1 cellular context compared by ENCODE assay signal in the genomic region with DNA sequence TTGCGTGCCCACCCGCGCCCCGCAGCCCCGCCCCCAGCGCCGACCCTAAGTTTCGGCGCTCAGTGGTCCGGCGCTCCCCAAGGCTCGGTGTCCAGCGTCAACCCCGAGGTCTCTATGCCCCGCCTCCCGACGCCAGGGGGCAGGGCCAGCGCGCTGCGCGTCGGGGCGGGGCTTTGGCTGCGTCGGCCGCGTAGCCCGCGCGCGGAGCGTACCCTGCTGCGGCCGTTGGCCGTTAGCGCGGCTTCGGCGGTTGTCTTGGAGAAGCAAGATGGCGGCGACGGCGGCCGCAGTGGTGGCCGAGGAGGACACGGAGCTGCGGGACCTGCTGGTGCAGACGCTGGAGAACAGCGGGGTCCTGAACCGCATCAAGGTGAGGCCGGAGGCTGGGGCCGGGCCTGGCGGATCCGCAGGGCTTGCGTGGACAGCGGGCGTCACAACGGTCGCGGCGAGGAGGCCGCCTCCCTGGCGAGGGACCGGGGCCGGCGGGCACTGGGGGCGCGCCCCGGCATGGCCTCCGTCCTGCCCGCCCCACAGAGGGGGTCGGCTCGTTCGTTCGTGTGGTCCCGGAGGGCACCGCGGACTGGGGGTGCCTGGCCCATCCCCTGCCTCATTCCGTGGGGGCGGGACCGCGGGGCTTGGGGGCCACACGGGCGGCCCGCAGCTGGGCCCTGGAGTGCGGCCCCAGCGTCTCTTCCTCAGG.
TF ChIP-seq lines count a peak whose summit lies in the region.

A gene with protein sequence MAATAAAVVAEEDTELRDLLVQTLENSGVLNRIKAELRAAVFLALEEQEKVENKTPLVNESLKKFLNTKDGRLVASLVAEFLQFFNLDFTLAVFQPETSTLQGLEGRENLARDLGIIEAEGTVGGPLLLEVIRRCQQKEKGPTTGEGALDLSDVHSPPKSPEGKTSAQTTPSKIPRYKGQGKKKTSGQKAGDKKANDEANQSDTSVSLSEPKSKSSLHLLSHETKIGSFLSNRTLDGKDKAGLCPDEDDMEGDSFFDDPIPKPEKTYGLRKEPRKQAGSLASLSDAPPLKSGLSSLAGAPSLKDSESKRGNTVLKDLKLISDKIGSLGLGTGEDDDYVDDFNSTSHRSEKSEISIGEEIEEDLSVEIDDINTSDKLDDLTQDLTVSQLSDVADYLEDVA (plus strand): TSS at position 253 of the 700 bp plus-strand sequence. CDS start 16 bp downstream, at position 269.

TF ChIP-seq in H1, 55 proteins besides CTCF, POLR2A, EP300 and RAD21:
- TF ChIP-seq, protein P1, sequence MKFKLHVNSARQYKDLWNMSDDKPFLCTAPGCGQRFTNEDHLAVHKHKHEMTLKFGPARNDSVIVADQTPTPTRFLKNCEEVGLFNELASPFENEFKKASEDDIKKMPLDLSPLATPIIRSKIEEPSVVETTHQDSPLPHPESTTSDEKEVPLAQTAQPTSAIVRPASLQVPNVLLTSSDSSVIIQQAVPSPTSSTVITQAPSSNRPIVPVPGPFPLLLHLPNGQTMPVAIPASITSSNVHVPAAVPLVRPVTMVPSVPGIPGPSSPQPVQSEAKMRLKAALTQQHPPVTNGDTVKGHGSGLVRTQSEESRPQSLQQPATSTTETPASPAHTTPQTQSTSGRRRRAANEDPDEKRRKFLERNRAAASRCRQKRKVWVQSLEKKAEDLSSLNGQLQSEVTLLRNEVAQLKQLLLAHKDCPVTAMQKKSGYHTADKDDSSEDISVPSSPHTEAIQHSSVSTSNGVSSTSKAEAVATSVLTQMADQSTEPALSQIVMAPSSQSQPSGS (IDR thresholded peaks at IDR 0.05; ENCODE audit: low read length): no peak
- TF ChIP-seq TAF1 (IDR thresholded peaks at IDR 0.05; ENCODE audit: low read depth, low read length) (peak; percentile 88), CHD1 (IDR thresholded peaks at IDR 0.05; ENCODE audit: low read depth, low read length) (no peak), RFX5 (IDR thresholded peaks at IDR 0.05; ENCODE audit: borderline replicate concordance, low read depth, low read length) (no peak), SP4 (IDR thresholded peaks at IDR 0.05; ENCODE audit: low read length) (no peak; the same call in 1 of the 2 replicates), MAFK (IDR thresholded peaks at IDR 0.05; ENCODE audit: low read depth, low read length) (no peak), HDAC2 (IDR thresholded peaks at IDR 0.05; ENCODE audit: borderline replicate concordance in 1 of 2, low read depth in 2 of 2, low read length in 2 of 2) (peak in 1 of 2 experiments; percentile 87; a peak in 1 of 4 replicates), BRCA1 (IDR thresholded peaks at IDR 0.05; ENCODE audit: low read depth, low read length) (no peak), BCL11A (IDR thresholded peaks at IDR 0.05; ENCODE audit: low read depth in 2 of 2, low read length in 2 of 2) (no peak), JUND (IDR thresholded peaks at IDR 0.05; ENCODE audit: low read length) (no peak), SIN3A (conservative IDR thresholded peaks at IDR 0.05 in 1 of 2, IDR thresholded peaks at IDR 0.05 in 1 of 2; ENCODE audit: low read depth in 1 of 2, low read length in 2 of 2) (peak in 1 of 2 experiments; percentile 95; a peak in 2 of 4 replicates), CBX8 (IDR thresholded peaks at IDR 0.05; ENCODE audit: borderline replicate concordance, low read depth, low read length) (no peak), JUN (IDR thresholded peaks at IDR 0.05; ENCODE audit: low read depth, low read length) (no peak), CHD2 (IDR thresholded peaks at IDR 0.05; ENCODE audit: low read length) (no peak), ZNF274 (IDR thresholded peaks at IDR 0.05; ENCODE audit: borderline replicate concordance, extremely low read depth, low read length) (no peak), SP2 (IDR thresholded peaks at IDR 0.05; ENCODE audit: low read length) (no peak), FOSL1 (IDR thresholded peaks at IDR 0.05; ENCODE audit: insufficient read depth, low read depth, low read length) (peak; percentile 84; the same call in 1 of the 2 replicates), PHF8 (conservative IDR thresholded peaks at IDR 0.05; ENCODE audit: low read depth, low read length) (peak; percentile 95), TCF12 (IDR thresholded peaks at IDR 0.05; ENCODE audit: low read depth, low read length) (0 out of 2 replicates have a peak, but pooled peaks have one; percentile 46), KDM5A (IDR thresholded peaks at IDR 0.05; ENCODE audit: low read length) (peak; percentile 63), TEAD4 (IDR thresholded peaks at IDR 0.05; ENCODE audit: low read depth, low read length) (peak; percentile 72), RBBP5 (IDR thresholded peaks at IDR 0.05; ENCODE audit: borderline replicate concordance, low read depth, low read length) (peak; percentile 81; the same call in 1 of the 2 replicates), SRF (IDR thresholded peaks at IDR 0.05; ENCODE audit: low read depth, low read length) (0 out of 2 replicates have a peak, but pooled peaks have one; percentile 7), RXRA (IDR thresholded peaks at IDR 0.05; ENCODE audit: insufficient read depth, low read depth, low read length) (no peak), NANOG (IDR thresholded peaks at IDR 0.05; ENCODE audit: insufficient read depth, low read depth, low read length, poor library complexity, severe bottlenecking) (no peak), POLR2AphosphoS5 (IDR thresholded peaks at IDR 0.05; ENCODE audit: low read depth, low read length) (no peak), ASH2L (IDR thresholded peaks at IDR 0.05; ENCODE audit: low read length) (peak; percentile 91), SP1 (IDR thresholded peaks at IDR 0.05; ENCODE audit: low read depth, low read length) (0 out of 2 replicates have a peak, but pooled peaks have one; percentile 12), POU5F1 (IDR thresholded peaks at IDR 0.05; ENCODE audit: low read depth, low read length) (no peak), EZH2 (IDR thresholded peaks at IDR 0.05; ENCODE audit: low read depth, low read length, severe bottlenecking) (no peak), GTF2F1 (IDR thresholded peaks at IDR 0.05; ENCODE audit: borderline replicate concordance, low read depth, low read length) (no peak), EGR1 (IDR thresholded peaks at IDR 0.05; ENCODE audit: borderline replicate concordance, low read depth, low read length) (no peak), KDM1A (IDR thresholded peaks at IDR 0.05; ENCODE audit: borderline replicate concordance, low read length) (no peak), BACH1 (IDR thresholded peaks at IDR 0.05; ENCODE audit: low read length) (no peak), CTBP2 (IDR thresholded peaks at IDR 0.05; ENCODE audit: borderline replicate concordance, insufficient read depth, insufficient read length, low read length) (no peak), RNF2 (IDR thresholded peaks at IDR 0.05; ENCODE audit: borderline replicate concordance, low read depth, low read length, missing control alignments, poor library complexity, severe bottlenecking) (no peak), SIX5 (IDR thresholded peaks at IDR 0.05; ENCODE audit: low read depth, low read length) (no peak), TAF7 (optimal IDR thresholded peaks at IDR 0.05; ENCODE audit: borderline replicate concordance, low read depth, low read length) (peak; percentile 57), NRF1 (IDR thresholded peaks at IDR 0.05; ENCODE audit: low read depth, low read length) (no peak), YY1 (IDR thresholded peaks at IDR 0.05; ENCODE audit: low read depth, low read length) (peak; percentile 96), TBP (IDR thresholded peaks at IDR 0.05; ENCODE audit: low read depth, low read length) (peak; percentile 57), CREB1 (IDR thresholded peaks at IDR 0.05) (peak; percentile 64; the same call in 1 of the 2 replicates), HDAC6 (IDR thresholded peaks at IDR 0.05; ENCODE audit: low read depth, low read length) (no peak), KDM4A (IDR thresholded peaks at IDR 0.05; ENCODE audit: low read depth, low read length, severe bottlenecking) (peak; percentile 21), CBX5 (IDR thresholded peaks at IDR 0.05; ENCODE audit: low read depth, low read length) (no peak), SUZ12 (IDR thresholded peaks at IDR 0.05; ENCODE audit: low read length) (no peak)
- TF ChIP-seq, protein P2, sequence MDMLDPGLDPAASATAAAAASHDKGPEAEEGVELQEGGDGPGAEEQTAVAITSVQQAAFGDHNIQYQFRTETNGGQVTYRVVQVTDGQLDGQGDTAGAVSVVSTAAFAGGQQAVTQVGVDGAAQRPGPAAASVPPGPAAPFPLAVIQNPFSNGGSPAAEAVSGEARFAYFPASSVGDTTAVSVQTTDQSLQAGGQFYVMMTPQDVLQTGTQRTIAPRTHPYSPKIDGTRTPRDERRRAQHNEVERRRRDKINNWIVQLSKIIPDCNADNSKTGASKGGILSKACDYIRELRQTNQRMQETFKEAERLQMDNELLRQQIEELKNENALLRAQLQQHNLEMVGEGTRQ (IDR thresholded peaks at IDR 0.05; ENCODE audit: low read length): no peak
- TF ChIP-seq, protein P3, sequence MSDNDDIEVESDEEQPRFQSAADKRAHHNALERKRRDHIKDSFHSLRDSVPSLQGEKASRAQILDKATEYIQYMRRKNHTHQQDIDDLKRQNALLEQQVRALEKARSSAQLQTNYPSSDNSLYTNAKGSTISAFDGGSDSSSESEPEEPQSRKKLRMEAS (IDR thresholded peaks at IDR 0.05): no peak; the same call in 1 of the 2 replicates
- TF ChIP-seq, protein P4, sequence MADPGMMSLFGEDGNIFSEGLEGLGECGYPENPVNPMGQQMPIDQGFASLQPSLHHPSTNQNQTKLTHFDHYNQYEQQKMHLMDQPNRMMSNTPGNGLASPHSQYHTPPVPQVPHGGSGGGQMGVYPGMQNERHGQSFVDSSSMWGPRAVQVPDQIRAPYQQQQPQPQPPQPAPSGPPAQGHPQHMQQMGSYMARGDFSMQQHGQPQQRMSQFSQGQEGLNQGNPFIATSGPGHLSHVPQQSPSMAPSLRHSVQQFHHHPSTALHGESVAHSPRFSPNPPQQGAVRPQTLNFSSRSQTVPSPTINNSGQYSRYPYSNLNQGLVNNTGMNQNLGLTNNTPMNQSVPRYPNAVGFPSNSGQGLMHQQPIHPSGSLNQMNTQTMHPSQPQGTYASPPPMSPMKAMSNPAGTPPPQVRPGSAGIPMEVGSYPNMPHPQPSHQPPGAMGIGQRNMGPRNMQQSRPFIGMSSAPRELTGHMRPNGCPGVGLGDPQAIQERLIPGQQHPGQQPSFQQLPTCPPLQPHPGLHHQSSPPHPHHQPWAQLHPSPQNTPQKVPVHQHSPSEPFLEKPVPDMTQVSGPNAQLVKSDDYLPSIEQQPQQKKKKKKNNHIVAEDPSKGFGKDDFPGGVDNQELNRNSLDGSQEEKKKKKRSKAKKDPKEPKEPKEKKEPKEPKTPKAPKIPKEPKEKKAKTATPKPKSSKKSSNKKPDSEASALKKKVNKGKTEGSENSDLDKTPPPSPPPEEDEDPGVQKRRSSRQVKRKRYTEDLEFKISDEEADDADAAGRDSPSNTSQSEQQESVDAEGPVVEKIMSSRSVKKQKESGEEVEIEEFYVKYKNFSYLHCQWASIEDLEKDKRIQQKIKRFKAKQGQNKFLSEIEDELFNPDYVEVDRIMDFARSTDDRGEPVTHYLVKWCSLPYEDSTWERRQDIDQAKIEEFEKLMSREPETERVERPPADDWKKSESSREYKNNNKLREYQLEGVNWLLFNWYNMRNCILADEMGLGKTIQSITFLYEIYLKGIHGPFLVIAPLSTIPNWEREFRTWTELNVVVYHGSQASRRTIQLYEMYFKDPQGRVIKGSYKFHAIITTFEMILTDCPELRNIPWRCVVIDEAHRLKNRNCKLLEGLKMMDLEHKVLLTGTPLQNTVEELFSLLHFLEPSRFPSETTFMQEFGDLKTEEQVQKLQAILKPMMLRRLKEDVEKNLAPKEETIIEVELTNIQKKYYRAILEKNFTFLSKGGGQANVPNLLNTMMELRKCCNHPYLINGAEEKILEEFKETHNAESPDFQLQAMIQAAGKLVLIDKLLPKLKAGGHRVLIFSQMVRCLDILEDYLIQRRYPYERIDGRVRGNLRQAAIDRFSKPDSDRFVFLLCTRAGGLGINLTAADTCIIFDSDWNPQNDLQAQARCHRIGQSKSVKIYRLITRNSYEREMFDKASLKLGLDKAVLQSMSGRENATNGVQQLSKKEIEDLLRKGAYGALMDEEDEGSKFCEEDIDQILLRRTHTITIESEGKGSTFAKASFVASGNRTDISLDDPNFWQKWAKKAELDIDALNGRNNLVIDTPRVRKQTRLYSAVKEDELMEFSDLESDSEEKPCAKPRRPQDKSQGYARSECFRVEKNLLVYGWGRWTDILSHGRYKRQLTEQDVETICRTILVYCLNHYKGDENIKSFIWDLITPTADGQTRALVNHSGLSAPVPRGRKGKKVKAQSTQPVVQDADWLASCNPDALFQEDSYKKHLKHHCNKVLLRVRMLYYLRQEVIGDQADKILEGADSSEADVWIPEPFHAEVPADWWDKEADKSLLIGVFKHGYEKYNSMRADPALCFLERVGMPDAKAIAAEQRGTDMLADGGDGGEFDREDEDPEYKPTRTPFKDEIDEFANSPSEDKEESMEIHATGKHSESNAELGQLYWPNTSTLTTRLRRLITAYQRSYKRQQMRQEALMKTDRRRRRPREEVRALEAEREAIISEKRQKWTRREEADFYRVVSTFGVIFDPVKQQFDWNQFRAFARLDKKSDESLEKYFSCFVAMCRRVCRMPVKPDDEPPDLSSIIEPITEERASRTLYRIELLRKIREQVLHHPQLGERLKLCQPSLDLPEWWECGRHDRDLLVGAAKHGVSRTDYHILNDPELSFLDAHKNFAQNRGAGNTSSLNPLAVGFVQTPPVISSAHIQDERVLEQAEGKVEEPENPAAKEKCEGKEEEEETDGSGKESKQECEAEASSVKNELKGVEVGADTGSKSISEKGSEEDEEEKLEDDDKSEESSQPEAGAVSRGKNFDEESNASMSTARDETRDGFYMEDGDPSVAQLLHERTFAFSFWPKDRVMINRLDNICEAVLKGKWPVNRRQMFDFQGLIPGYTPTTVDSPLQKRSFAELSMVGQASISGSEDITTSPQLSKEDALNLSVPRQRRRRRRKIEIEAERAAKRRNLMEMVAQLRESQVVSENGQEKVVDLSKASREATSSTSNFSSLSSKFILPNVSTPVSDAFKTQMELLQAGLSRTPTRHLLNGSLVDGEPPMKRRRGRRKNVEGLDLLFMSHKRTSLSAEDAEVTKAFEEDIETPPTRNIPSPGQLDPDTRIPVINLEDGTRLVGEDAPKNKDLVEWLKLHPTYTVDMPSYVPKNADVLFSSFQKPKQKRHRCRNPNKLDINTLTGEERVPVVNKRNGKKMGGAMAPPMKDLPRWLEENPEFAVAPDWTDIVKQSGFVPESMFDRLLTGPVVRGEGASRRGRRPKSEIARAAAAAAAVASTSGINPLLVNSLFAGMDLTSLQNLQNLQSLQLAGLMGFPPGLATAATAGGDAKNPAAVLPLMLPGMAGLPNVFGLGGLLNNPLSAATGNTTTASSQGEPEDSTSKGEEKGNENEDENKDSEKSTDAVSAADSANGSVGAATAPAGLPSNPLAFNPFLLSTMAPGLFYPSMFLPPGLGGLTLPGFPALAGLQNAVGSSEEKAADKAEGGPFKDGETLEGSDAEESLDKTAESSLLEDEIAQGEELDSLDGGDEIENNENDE (IDR thresholded peaks at IDR 0.05; ENCODE audit: insufficient replicate concordance, low read length): no peak
- TF ChIP-seq, protein P5, sequence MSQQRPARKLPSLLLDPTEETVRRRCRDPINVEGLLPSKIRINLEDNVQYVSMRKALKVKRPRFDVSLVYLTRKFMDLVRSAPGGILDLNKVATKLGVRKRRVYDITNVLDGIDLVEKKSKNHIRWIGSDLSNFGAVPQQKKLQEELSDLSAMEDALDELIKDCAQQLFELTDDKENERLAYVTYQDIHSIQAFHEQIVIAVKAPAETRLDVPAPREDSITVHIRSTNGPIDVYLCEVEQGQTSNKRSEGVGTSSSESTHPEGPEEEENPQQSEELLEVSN (IDR thresholded peaks at IDR 0.05): no peak
- TF ChIP-seq, protein P6, sequence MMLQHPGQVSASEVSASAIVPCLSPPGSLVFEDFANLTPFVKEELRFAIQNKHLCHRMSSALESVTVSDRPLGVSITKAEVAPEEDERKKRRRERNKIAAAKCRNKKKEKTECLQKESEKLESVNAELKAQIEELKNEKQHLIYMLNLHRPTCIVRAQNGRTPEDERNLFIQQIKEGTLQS (IDR thresholded peaks at IDR 0.05; ENCODE audit: insufficient read depth, low read depth, low read length): no peak
